ENCODE assay signal across 8 cellular contexts in the genomic region with DNA sequence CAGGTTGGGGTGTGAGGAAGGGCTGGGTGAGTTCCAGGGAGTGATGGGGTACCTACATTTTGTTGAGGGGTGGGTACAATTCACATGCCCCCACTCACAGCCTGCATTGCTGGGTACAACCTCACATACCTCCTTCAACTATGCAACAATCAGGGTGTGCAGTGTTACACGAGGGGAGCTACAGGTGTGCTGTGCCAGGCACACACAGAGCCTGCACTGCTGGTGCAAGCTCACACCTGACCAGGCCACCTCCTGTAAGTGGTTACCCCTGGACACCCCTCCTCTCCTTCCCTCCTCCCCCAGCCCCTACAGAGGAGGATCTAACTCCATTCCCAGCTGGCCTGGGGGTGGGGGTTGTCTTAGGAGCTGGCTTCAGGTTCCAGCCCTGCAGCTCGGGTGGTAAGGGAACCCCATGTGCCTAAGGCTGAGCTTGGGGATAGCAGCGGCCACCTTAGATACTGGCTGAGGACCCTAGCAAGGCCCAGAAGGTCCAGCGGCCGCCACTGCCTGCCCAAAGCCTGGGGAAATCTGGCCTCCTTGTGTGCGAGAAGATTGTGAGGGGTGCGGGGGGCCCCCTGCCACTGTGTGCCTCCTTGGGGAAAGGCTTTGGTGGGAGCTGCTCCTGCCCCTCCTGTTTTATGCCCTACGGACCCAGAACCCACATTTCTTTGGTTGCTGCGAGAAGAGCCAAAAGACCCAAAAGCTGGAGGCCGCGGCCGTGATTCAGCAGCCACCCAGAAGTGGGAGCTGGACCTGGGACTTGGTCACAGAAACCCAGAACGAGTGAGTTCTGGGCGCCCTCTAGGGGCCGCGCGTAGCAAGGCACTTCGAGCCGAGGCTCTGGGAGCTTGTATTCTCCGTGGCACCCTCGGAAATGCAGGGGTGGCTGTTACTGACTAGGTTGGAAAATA. TPM values are rescaled to one million over a fixed set of nuclear protein-coding genes. Genes with fewer than 3 reads are reported as not detected.
A peak's percentile ranks its signal among the peaks of the same experiment; 100 is the strongest.
DNase-seq lines count a peak whose midpoint lies in the region; ATAC-seq and TF ChIP-seq lines count a peak whose summit lies in the region.

No MANE protein-coding gene starts in this region.

- peaks cover 23% of the 10 kb centered on the region for H3K4me1 ChIP-seq in CD4-positive, CD25-positive, alpha-beta regulatory T cell (ENCODE audit: control insufficient read depth, insufficient read depth, low read length, poor library complexity, severe bottlenecking)
- H3K4me1 ChIP-seq in adrenal gland (replicated peaks in 1 of 2) (peaks cover 0 to 3% of the 10 kb centered on the region in 2 donors), left ventricle myocardium inferior (peaks cover 34% of the 10 kb centered on the region)

- peaks cover 94% of the 10 kb centered on the region for H3K27me3 Mint-ChIP-seq in CD4-positive, CD25-positive, alpha-beta regulatory T cell
- H3K27me3 Mint-ChIP-seq in T-helper 2 cell treated with Interferon-gamma antibody and Interleukin-4, amounts not matched to agents 5 μg/mL and 100 μg/mL, for 36 hours (ENCODE audit: low read depth) = peaks cover 94% of the 10 kb centered on the region

- peak overlapping the region; percentile 43 for H3K4me3 ChIP-seq in CD4-positive, CD25-positive, alpha-beta regulatory T cell (ENCODE audit: low read depth, low read length)
- H3K4me3 ChIP-seq in adrenal gland = no peak overlapping the region
- H3K4me3 ChIP-seq in left ventricle myocardium inferior = no peak overlapping the region

- DNase-seq in CD4-positive, CD25-positive, alpha-beta regulatory T cell = peak; percentile 62 to 81 (median 74)
- peak; percentile 69 for DNase-seq in NCI-H1436 (lab: John Stamatoyannopoulos, UW)
- DNase-seq in T-helper 2 cell treated with Interferon-gamma antibody and Interleukin-4, amounts not matched to agents 5 μg/mL and 100 μg/mL, for 36 hours (ENCODE audit: low spot score) = peak; percentile 76
- DNase-seq in adrenal gland = peak; percentile 77 to 91 (median 86)
- DNase-seq in left ventricle myocardium inferior = peak; percentile 77
- DNase-seq in sciatic nerve (ENCODE audit: low spot score) = peak; percentile 90

- no peak overlapping the region for H3K27ac Mint-ChIP-seq in CD4-positive, CD25-positive, alpha-beta regulatory T cell
- H3K27ac Mint-ChIP-seq in T-helper 2 cell treated with Interferon-gamma antibody and Interleukin-4, amounts not matched to agents 5 μg/mL and 100 μg/mL, for 36 hours = no peak overlapping the region

- peak; percentile 86 to 96 (median 92) for TF ChIP-seq CTCF in adrenal gland (IDR thresholded peaks at IDR 0.05)
- peak; percentile 98 for TF ChIP-seq CTCF in left ventricle myocardium inferior (IDR thresholded peaks at IDR 0.05; ENCODE audit: borderline replicate concordance)

- H3K4me1 Mint-ChIP-seq in CD4-positive, CD25-positive, alpha-beta regulatory T cell = peaks cover 5 to 48% (median 13%) of the 10 kb centered on the region in 4 donors
- peaks cover 7% of the 10 kb centered on the region for H3K4me1 Mint-ChIP-seq in T-helper 2 cell treated with Interferon-gamma antibody and Interleukin-4, amounts not matched to agents 5 μg/mL and 100 μg/mL, for 36 hours (ENCODE audit: low read depth)

- H3K4me3 Mint-ChIP-seq in CD4-positive, CD25-positive, alpha-beta regulatory T cell = no peak overlapping the region
- H3K4me3 Mint-ChIP-seq in T-helper 2 cell treated with Interferon-gamma antibody and Interleukin-4, amounts not matched to agents 5 μg/mL and 100 μg/mL, for 36 hours = no peak overlapping the region

- H3K36me3 Mint-ChIP-seq in CD4-positive, CD25-positive, alpha-beta regulatory T cell = no peaks in the 10 kb centered on the region
- H3K36me3 Mint-ChIP-seq in T-helper 2 cell treated with Interferon-gamma antibody and Interleukin-4, amounts not matched to agents 5 μg/mL and 100 μg/mL, for 36 hours (ENCODE audit: low read depth) = no peaks in the 10 kb centered on the region

- ATAC-seq in CD4-positive, CD25-positive, alpha-beta regulatory T cell (ENCODE audit: low read depth in 2 of 2) = peak; percentile 76 to 79
- ATAC-seq in GM21786 (IDR thresholded peaks at IDR 0.05; ENCODE audit: unreplicated experiment) = peak; percentile 70
- ATAC-seq in sciatic nerve = peak; percentile 90
- ATAC-seq in GM21423 (IDR thresholded peaks at IDR 0.05; ENCODE audit: unreplicated experiment) = no peak

- no peak for TF ChIP-seq POLR2A in adrenal gland (IDR thresholded peaks at IDR 0.05)

- intact Hi-C loops in adrenal gland (cut with DNase I) (loop anchor here (2.0 kb wide), 1 partner anchor 45 kb away; no protein-coding TSS in a partner anchor), left ventricle myocardium inferior (cut with micrococcal nuclease) (loop anchor here (5.0 kb wide), 1 partner anchor 45 kb away; no protein-coding TSS in a partner anchor), sciatic nerve (cut with DNase I) (no loop called here)

- no peaks in the 10 kb centered on the region for H3K36me3 ChIP-seq in CD4-positive, CD25-positive, alpha-beta regulatory T cell (ENCODE audit: control insufficient read depth, insufficient read depth, low read length)
- H3K36me3 ChIP-seq in adrenal gland (replicated peaks in 1 of 2) = no peaks in the 10 kb centered on the region
- no peaks in the 10 kb centered on the region for H3K36me3 ChIP-seq in left ventricle myocardium inferior

- H3K9me3 Mint-ChIP-seq in CD4-positive, CD25-positive, alpha-beta regulatory T cell = no peaks in the 10 kb centered on the region
- no peaks in the 10 kb centered on the region for H3K9me3 Mint-ChIP-seq in T-helper 2 cell treated with Interferon-gamma antibody and Interleukin-4, amounts not matched to agents 5 μg/mL and 100 μg/mL, for 36 hours

- H3K27me3 ChIP-seq in CD4-positive, CD25-positive, alpha-beta regulatory T cell (ENCODE audit: control insufficient read depth, insufficient read depth, low read length) = peaks cover 43% of the 10 kb centered on the region
- peaks cover 86% of the 10 kb centered on the region for H3K27me3 ChIP-seq in adrenal gland
- H3K27me3 ChIP-seq in left ventricle myocardium inferior (ENCODE audit: low read depth) = peaks cover 100% of the 10 kb centered on the region

- no peak overlapping the region for H3K27ac ChIP-seq in CD4-positive, CD25-positive, alpha-beta regulatory T cell (ENCODE audit: insufficient read depth, low read length, poor library complexity, severe bottlenecking)
- H3K27ac ChIP-seq in adrenal gland (no peak overlapping the region), left ventricle myocardium inferior (replicated peaks) (no peak overlapping the region)

- WGBS in adrenal gland, 4 donors = 4 to 19% (median 10%) methylated on average over 11 to 21 of the region's 21 CpGs

- no peaks in the 10 kb centered on the region for H3K9me3 ChIP-seq in CD4-positive, CD25-positive, alpha-beta regulatory T cell (ENCODE audit: control insufficient read depth in 2 of 2, low read length in 2 of 2)
- H3K9me3 ChIP-seq in adrenal gland (replicated peaks in 1 of 3) = no peaks in the 10 kb centered on the region
- no peaks in the 10 kb centered on the region for H3K9me3 ChIP-seq in left ventricle myocardium inferior (replicated peaks)

RNA-seq across cellular contexts. Expression of a gene that starts 10.8 kb away (rescaled TPM):
- total RNA-seq in CD4-positive, CD25-positive, alpha-beta regulatory T cell = not detected
- polyA plus RNA-seq in CD4-positive, CD25-positive, alpha-beta regulatory T cell = not detected
- not detected for total RNA-seq in adrenal gland
- not detected for polyA plus RNA-seq in adrenal gland
- total RNA-seq in left ventricle myocardium inferior = not detected
- total RNA-seq in sciatic nerve = not detected
